1 cellular context compared by ENCODE assay signal in the genomic region with DNA sequence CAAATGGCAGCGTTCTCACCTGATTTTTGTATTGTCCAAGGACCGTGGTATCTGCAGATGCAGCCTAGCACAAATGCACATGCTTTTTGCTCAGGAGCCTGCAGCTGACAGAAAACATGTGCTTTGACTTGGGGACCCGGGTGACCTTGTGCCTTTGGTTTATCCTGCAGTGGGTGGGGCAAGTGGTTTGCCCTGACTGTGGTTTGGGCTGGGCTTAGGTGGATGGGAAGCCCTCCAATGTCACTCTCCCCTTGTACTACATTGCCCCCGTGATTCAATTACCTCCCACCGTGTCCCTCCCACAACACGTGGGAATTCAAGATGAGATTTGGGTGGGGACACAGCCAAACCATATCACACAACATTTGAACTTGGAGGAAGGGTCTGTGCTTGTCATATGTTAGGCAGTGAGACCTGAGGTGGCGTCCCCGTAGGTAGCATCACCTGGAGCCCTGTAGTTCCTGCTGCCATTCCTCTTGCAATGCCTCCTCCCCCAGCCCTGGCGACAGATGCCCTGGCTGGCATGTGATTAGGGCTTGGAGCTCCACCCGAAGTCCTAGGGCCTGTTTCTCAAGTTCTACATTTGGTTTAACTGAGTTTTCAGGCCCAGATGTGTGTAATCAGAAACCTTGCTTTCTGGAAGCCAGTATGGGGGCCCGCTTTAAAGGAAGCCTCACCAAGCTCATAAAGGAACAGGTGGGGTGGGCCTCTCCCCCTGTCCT.
TF ChIP-seq lines count a peak whose summit lies in the region.

No MANE protein-coding gene starts in this region.

TF ChIP-seq in HEK293, 187 proteins besides CTCF, POLR2A, EP300 and RAD21 (continued from another document):
- TF ChIP-seq, protein P1, sequence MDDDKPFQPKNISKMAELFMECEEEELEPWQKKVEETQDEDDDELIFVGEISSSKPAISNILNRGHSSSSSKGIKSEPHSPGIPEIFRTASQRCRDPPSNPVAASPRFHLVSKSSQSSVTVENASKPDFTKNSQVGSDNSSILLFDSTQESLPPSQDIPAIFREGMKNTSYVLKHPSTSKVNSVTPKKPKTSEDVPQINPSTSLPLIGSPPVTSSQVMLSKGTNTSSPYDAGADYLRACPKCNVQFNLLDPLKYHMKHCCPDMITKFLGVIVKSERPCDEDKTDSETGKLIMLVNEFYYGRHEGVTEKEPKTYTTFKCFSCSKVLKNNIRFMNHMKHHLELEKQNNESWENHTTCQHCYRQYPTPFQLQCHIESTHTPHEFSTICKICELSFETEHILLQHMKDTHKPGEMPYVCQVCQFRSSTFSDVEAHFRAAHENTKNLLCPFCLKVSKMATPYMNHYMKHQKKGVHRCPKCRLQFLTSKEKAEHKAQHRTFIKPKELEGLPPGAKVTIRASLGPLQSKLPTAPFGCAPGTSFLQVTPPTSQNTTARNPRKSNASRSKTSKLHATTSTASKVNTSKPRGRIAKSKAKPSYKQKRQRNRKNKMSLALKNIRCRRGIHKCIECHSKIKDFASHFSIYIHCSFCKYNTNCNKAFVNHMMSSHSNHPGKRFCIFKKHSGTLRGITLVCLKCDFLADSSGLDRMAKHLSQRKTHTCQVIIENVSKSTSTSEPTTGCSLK (tag by site-specific recombination; IDR thresholded peaks at IDR 0.05) = no peak
- TF ChIP-seq, protein P2, sequence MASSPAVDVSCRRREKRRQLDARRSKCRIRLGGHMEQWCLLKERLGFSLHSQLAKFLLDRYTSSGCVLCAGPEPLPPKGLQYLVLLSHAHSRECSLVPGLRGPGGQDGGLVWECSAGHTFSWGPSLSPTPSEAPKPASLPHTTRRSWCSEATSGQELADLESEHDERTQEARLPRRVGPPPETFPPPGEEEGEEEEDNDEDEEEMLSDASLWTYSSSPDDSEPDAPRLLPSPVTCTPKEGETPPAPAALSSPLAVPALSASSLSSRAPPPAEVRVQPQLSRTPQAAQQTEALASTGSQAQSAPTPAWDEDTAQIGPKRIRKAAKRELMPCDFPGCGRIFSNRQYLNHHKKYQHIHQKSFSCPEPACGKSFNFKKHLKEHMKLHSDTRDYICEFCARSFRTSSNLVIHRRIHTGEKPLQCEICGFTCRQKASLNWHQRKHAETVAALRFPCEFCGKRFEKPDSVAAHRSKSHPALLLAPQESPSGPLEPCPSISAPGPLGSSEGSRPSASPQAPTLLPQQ (tag by site-specific recombination; IDR thresholded peaks at IDR 0.05) = 0 out of 2 replicates have a peak, but pooled peaks have one; percentile 11
- TF ChIP-seq ZNF843 (tag by site-specific recombination; IDR thresholded peaks at IDR 0.05) (no peak), ZNF660 (tag by site-specific recombination; IDR thresholded peaks at IDR 0.05) (no peak), ZNF10 (tag by site-specific recombination; IDR thresholded peaks at IDR 0.05) (no peak), REPIN1 (tag by site-specific recombination; IDR thresholded peaks at IDR 0.05; ENCODE audit: low read depth) (no peak), ZNF544 (tag by site-specific recombination; IDR thresholded peaks at IDR 0.05) (no peak), GLIS1 (tag by site-specific recombination; IDR thresholded peaks at IDR 0.05) (peak; percentile 29; the same call in 1 of the 2 replicates), SETDB1 (IDR thresholded peaks at IDR 0.05; ENCODE audit: insufficient read length, low read length) (no peak)
